In the genomic region with DNA sequence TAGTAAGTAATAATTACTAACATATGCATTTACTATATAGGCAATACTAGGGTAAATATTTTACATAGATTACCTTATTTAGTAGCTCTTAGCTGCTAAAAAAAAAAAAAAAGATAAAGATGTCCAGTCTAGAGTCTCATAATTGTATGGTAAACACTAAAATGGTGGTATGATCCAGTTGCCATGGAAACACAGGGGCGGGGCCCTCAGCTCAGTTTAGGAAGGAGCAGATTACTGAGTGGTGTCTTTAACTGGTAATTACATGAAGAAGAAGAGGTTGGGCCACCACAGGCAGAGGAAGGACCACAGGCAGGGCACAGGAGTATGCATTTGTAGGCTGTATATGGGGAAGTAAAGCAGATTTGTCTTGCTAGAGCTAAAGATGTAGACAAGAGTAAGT, we compare ENCODE assay signal across 17 cellular contexts.
"Had no signal": no experiment of that assay in that cellular context is flagged by ENCODE, and none has a peak within 500 bp of the region (broad histone marks: within the 10 kb centered on the region; RNA-seq: fewer than 3 reads in every experiment).

No MANE protein-coding gene starts in this region.

- DNase-seq: activated CD4-positive, alpha-beta T cell treated with anti-CD3 and anti-CD28 coated beads for 1 hour; activated CD8-positive, alpha-beta memory T cell treated with anti-CD3 and anti-CD28 coated beads for 24 hours; activated CD8-positive, alpha-beta memory T cell treated with anti-CD3 and anti-CD28 coated beads, Interleukin-2, amount 50 U/mL, for 48 hours; activated effector memory CD4-positive, alpha-beta T cell treated with anti-CD3 and anti-CD28 coated beads, Interleukin-2, amount 50 U/mL, for 16 hours; activated naive CD4-positive, alpha-beta T cell treated with anti-CD3 and anti-CD28 coated beads, Interleukin-2, amount 50 U/mL, for 16 hours; activated T-cell treated with anti-CD3 and anti-CD28 coated beads, Interleukin-2, amount 50 U/mL, for 48 hours; aorta; brain microvascular endothelial cell; erythroblast; foreskin melanocyte; sigmoid colon; stimulated activated CD4-positive, alpha-beta T cell treated with anti-CD3 and anti-CD28 coated beads, Interleukin-4, amount 100 ng/mL, for 24 hours; thyroid gland; WERI-Rb-1 had no signal

- H3K27ac ChIP-seq: brain microvascular endothelial cell, coronary artery, sigmoid colon, thyroid gland, WERI-Rb-1 had no signal

- H3K4me3 ChIP-seq: coronary artery, lung, sigmoid colon, thyroid gland had no signal

- H3K36me3 ChIP-seq: brain microvascular endothelial cell, thyroid gland had no signal

- H3K4me1 ChIP-seq: sigmoid colon, thyroid gland had no signal

- ATAC-seq: stimulated activated memory B cell treated with anti-CD40 and anti-IgM and Interleukin-4, amounts not matched to agents 10 μg/mL and 1 μg/mL and 100 μg/mL, for 72 hours had no signal

- H3K27me3 ChIP-seq: brain microvascular endothelial cell, sigmoid colon, thyroid gland had no signal

- H3K9me3 ChIP-seq: sigmoid colon, thyroid gland had no signal
